Comparison of ENCODE assay signal across 1 cellular context in genomic region chr1:46718727-46719622, GRCh38.
TF ChIP-seq lines count a peak whose summit lies in the region.

Gene EFCAB14 (minus strand): TSS chr1:46719114. CDS start chr1:46718087, 1,027 bp downstream.

TF ChIP-seq in HepG2, 621 proteins besides CTCF, POLR2A, EP300 and RAD21 (continued from another document and continues in another):
- TF ChIP-seq, protein P1, sequence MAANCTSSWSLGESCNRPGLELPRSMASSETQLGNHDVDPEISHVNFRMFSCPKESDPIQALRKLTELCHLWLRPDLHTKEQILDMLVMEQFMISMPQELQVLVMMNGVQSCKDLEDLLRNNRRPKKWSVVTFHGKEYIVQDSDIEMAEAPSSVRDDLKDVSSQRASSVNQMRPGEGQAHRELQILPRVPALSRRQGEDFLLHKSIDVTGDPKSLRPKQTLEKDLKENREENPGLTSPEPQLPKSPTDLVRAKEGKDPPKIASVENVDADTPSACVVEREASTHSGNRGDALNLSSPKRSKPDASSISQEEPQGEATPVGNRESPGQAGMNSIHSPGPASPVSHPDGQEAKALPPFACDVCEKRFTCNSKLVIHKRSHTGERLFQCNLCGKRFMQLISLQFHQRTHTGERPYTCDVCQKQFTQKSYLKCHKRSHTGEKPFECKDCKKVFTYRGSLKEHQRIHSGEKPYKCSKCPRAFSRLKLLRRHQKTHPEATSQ (CRISPR knock-in tag; IDR thresholded peaks at IDR 0.05; ENCODE audit: borderline replicate concordance), result 0 out of 2 replicates have a peak, but pooled peaks have one; percentile 45
- no peak for TF ChIP-seq SRSF9 (IDR thresholded peaks at IDR 0.05; ENCODE audit: borderline replicate concordance, insufficient read depth, low read depth, low read length, poor library complexity, severe bottlenecking)
- peak; percentile 81; the same call in 1 of the 2 replicates for TF ChIP-seq WIZ (CRISPR knock-in tag; IDR thresholded peaks at IDR 0.05)
- no peak for TF ChIP-seq TOE1 (CRISPR knock-in tag; IDR thresholded peaks at IDR 0.05)
- TF ChIP-seq CREB3 (CRISPR knock-in tag; IDR thresholded peaks at IDR 0.05), result no peak
- TF ChIP-seq ARNT (IDR thresholded peaks at IDR 0.05), result no peak
- peak; percentile 40; the same call in 1 of the 2 replicates for TF ChIP-seq ZMAT3 (CRISPR knock-in tag; conservative IDR thresholded peaks at IDR 0.05)
- TF ChIP-seq ZNF549 (CRISPR knock-in tag; IDR thresholded peaks at IDR 0.05), result no peak
- TF ChIP-seq ZFP37 (CRISPR knock-in tag; IDR thresholded peaks at IDR 0.05; ENCODE audit: borderline replicate concordance), result no peak
- TF ChIP-seq ZNF468 (CRISPR knock-in tag; IDR thresholded peaks at IDR 0.05), result no peak
- no peak for TF ChIP-seq SMAD9 (CRISPR knock-in tag; IDR thresholded peaks at IDR 0.05)
- 0 out of 2 replicates have a peak, but pooled peaks have one; percentile 19 for TF ChIP-seq MTA1 (CRISPR knock-in tag; IDR thresholded peaks at IDR 0.05; ENCODE audit: borderline replicate concordance)
- TF ChIP-seq CHD2 (IDR thresholded peaks at IDR 0.05; ENCODE audit: low read depth, low read length), result no peak
- 0 out of 2 replicates have a peak, but pooled peaks have one; percentile 46 for TF ChIP-seq KLF13 (CRISPR knock-in tag; IDR thresholded peaks at IDR 0.05)
- TF ChIP-seq ZBTB1 (CRISPR knock-in tag; IDR thresholded peaks at IDR 0.05; ENCODE audit: borderline replicate concordance), result no peak
- TF ChIP-seq TMF1 (CRISPR knock-in tag; IDR thresholded peaks at IDR 0.05; ENCODE audit: low read depth), result no peak
- TF ChIP-seq, protein P2, sequence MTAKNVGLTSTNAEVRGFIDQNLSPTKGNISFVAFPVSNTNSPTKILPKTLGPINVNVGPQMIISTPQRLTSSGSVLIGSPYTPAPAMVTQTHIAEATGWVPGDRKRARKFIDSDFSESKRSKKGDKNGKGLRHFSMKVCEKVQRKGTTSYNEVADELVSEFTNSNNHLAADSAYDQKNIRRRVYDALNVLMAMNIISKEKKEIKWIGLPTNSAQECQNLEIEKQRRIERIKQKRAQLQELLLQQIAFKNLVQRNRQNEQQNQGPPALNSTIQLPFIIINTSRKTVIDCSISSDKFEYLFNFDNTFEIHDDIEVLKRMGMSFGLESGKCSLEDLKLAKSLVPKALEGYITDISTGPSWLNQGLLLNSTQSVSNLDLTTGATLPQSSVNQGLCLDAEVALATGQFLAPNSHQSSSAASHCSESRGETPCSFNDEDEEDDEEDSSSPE (CRISPR knock-in tag; IDR thresholded peaks at IDR 0.05), result peak; percentile 46; the same call in 1 of the 2 replicates
- TF ChIP-seq ZNF713 (CRISPR knock-in tag; IDR thresholded peaks at IDR 0.05), result peak; percentile 58; the same call in 1 of the 2 replicates
- TF ChIP-seq, protein P3, sequence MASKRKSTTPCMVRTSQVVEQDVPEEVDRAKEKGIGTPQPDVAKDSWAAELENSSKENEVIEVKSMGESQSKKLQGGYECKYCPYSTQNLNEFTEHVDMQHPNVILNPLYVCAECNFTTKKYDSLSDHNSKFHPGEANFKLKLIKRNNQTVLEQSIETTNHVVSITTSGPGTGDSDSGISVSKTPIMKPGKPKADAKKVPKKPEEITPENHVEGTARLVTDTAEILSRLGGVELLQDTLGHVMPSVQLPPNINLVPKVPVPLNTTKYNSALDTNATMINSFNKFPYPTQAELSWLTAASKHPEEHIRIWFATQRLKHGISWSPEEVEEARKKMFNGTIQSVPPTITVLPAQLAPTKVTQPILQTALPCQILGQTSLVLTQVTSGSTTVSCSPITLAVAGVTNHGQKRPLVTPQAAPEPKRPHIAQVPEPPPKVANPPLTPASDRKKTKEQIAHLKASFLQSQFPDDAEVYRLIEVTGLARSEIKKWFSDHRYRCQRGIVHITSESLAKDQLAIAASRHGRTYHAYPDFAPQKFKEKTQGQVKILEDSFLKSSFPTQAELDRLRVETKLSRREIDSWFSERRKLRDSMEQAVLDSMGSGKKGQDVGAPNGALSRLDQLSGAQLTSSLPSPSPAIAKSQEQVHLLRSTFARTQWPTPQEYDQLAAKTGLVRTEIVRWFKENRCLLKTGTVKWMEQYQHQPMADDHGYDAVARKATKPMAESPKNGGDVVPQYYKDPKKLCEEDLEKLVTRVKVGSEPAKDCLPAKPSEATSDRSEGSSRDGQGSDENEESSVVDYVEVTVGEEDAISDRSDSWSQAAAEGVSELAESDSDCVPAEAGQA (IDR thresholded peaks at IDR 0.05; ENCODE audit: low read depth), result peak; percentile 76; the same call in 1 of the 2 replicates
- TF ChIP-seq, protein P3 (CRISPR knock-in tag; IDR thresholded peaks at IDR 0.05; ENCODE audit: borderline replicate concordance), result no peak
- TF ChIP-seq TRIM24 (CRISPR knock-in tag; IDR thresholded peaks at IDR 0.05), result no peak
- TF ChIP-seq NCOA1 (CRISPR knock-in tag; IDR thresholded peaks at IDR 0.05), result no peak
- TF ChIP-seq, protein P4, sequence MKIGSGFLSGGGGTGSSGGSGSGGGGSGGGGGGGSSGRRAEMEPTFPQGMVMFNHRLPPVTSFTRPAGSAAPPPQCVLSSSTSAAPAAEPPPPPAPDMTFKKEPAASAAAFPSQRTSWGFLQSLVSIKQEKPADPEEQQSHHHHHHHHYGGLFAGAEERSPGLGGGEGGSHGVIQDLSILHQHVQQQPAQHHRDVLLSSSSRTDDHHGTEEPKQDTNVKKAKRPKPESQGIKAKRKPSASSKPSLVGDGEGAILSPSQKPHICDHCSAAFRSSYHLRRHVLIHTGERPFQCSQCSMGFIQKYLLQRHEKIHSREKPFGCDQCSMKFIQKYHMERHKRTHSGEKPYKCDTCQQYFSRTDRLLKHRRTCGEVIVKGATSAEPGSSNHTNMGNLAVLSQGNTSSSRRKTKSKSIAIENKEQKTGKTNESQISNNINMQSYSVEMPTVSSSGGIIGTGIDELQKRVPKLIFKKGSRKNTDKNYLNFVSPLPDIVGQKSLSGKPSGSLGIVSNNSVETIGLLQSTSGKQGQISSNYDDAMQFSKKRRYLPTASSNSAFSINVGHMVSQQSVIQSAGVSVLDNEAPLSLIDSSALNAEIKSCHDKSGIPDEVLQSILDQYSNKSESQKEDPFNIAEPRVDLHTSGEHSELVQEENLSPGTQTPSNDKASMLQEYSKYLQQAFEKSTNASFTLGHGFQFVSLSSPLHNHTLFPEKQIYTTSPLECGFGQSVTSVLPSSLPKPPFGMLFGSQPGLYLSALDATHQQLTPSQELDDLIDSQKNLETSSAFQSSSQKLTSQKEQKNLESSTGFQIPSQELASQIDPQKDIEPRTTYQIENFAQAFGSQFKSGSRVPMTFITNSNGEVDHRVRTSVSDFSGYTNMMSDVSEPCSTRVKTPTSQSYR (CRISPR knock-in tag; IDR thresholded peaks at IDR 0.05; ENCODE audit: borderline replicate concordance), result peak; percentile 3; the same call in 1 of the 2 replicates
- TF ChIP-seq ZNF766 (CRISPR knock-in tag; IDR thresholded peaks at IDR 0.05; ENCODE audit: borderline replicate concordance), result peak; percentile 83; the same call in 1 of the 2 replicates
- peak; percentile 66 for TF ChIP-seq ZNF574 (CRISPR knock-in tag; IDR thresholded peaks at IDR 0.05)
- peak; percentile 59 for TF ChIP-seq ZNF768 (CRISPR knock-in tag; IDR thresholded peaks at IDR 0.05)
- 0 out of 2 replicates have a peak, but pooled peaks have one; percentile 52 for TF ChIP-seq HDAC2 (CRISPR knock-in tag; IDR thresholded peaks at IDR 0.05)
- TF ChIP-seq KAT7 (CRISPR knock-in tag; IDR thresholded peaks at IDR 0.05; ENCODE audit: borderline replicate concordance), result peak; percentile 87; the same call in 1 of the 2 replicates
- no peak for TF ChIP-seq STAT6 (CRISPR knock-in tag; IDR thresholded peaks at IDR 0.05; ENCODE audit: borderline replicate concordance)
- TF ChIP-seq, protein P5, sequence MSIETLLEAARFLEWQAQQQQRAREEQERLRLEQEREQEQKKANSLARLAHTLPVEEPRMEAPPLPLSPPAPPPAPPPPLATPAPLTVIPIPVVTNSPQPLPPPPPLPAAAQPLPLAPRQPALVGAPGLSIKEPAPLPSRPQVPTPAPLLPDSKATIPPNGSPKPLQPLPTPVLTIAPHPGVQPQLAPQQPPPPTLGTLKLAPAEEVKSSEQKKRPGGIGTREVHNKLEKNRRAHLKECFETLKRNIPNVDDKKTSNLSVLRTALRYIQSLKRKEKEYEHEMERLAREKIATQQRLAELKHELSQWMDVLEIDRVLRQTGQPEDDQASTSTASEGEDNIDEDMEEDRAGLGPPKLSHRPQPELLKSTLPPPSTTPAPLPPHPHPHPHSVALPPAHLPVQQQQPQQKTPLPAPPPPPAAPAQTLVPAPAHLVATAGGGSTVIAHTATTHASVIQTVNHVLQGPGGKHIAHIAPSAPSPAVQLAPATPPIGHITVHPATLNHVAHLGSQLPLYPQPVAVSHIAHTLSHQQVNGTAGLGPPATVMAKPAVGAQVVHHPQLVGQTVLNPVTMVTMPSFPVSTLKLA (IDR thresholded peaks at IDR 0.05), result peak; percentile 4; the same call in 1 of the 2 replicates
- peak; percentile 81; the same call in 1 of the 2 replicates for TF ChIP-seq SIX4 (CRISPR knock-in tag; IDR thresholded peaks at IDR 0.05)
